13 cellular contexts compared by ENCODE assay signal in the genomic region with DNA sequence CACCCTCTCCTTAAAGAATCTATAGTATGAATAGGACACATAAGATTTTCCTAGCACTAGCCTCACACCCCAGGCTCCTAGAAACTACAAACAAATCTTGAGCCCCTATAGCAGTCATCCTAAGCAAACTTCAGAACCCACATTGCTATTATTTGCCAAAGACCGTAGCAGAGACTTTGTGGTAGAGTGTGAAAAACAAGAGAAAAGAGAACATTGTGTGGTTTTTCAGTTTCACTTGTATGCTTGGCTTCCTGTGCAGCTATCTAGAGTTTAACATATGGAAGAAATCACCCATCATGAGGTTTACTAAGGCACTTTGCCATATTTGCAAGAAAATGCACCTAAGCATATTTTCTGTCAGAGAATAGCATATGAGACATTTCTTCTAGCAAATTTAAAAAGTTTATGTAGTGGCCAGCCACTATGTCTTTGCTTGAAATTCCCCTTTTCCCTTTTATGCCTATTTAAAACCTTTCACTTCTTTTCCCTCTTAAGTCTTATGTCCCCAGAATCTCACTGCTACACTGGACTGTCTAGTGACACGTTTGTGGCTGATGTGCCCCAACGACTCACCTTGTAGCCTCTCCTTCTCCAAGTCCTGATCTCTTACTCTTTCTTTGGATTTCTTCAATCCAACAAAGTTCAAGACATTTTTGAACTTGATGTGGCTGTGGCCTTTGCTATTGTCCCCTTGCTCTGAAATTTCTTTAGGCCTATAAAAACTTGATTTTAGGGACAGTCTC. TPM values are rescaled to one million over a fixed set of nuclear protein-coding genes. Genes with fewer than 3 reads are reported as not detected.
DNase-seq lines count a peak whose midpoint lies in the region; ATAC-seq and TF ChIP-seq lines count a peak whose summit lies in the region.
"Had no signal": no experiment of that assay in that cellular context is flagged by ENCODE, and none has a peak within 500 bp of the region (broad histone marks: within the 10 kb centered on the region; RNA-seq: fewer than 3 reads in every experiment).

No MANE protein-coding gene starts in this region.

- no peaks in the 10 kb centered on the region for H3K4me1 ChIP-seq in suprapubic skin
- H3K4me1 ChIP-seq: A549 had no signal

- no peak overlapping the region for H3K4me3 Mint-ChIP-seq in activated CD4-positive, alpha-beta T cell treated with anti-CD3 and anti-CD28 coated beads, Interleukin-2, amount 10 ng/mL, durations not matched to agents 7 days and 5 days
- H3K4me3 Mint-ChIP-seq in stimulated activated naive B cell treated with anti-CD40 and anti-IgM and Interleukin-4, amounts not matched to agents 10 μg/mL and 1 μg/mL and 100 μg/mL, for 72 hours = no peak overlapping the region
- H3K4me3 Mint-ChIP-seq: activated naive CD8-positive, alpha-beta T cell; T-helper 1 cell treated with Interleukin-12 subunit alpha and Interleukin-12 subunit beta and Interleukin-4 antibody, amounts not matched to agents 30 μg/mL and 1 μg/mL, for 36 hours had no signal

- peaks cover 35% of the 10 kb centered on the region for H3K9me3 Mint-ChIP-seq in activated CD4-positive, alpha-beta T cell treated with anti-CD3 and anti-CD28 coated beads, Interleukin-2, amount 10 ng/mL, durations not matched to agents 7 days and 5 days
- H3K9me3 Mint-ChIP-seq in stimulated activated naive B cell treated with anti-CD40 and anti-IgM and Interleukin-4, amounts not matched to agents 10 μg/mL and 1 μg/mL and 100 μg/mL, for 72 hours = peaks cover 9 to 16% of the 10 kb centered on the region in 2 donors

- peak overlapping the region; percentile 42 for H3K27ac Mint-ChIP-seq in activated CD4-positive, alpha-beta T cell treated with anti-CD3 and anti-CD28 coated beads, Interleukin-2, amount 10 ng/mL, durations not matched to agents 7 days and 5 days
- H3K27ac Mint-ChIP-seq in stimulated activated naive B cell treated with anti-CD40 and anti-IgM and Interleukin-4, amounts not matched to agents 10 μg/mL and 1 μg/mL and 100 μg/mL, for 72 hours = no peak overlapping the region
- H3K27ac Mint-ChIP-seq: activated naive CD8-positive, alpha-beta T cell; T-helper 1 cell treated with Interleukin-12 subunit alpha and Interleukin-12 subunit beta and Interleukin-4 antibody, amounts not matched to agents 30 μg/mL and 1 μg/mL, for 36 hours had no signal

- no peak overlapping the region for H3K4me3 ChIP-seq in suprapubic skin
- H3K4me3 ChIP-seq: A549 had no signal

- no peak for TF ChIP-seq CTCF in suprapubic skin (IDR thresholded peaks at IDR 0.05)

- CTCF ChIA-PET in activated CD4-positive, alpha-beta T cell treated with anti-CD3 and anti-CD28 coated beads, Interleukin-2, amount 10 ng/mL, durations not matched to agents 7 days and 5 days (lab: Charles Lee) = interaction anchor here (0.6 kb wide), 1 partner anchor 342 kb away, joined by 3 read pairs; no protein-coding TSS in a partner anchor

- DNase-seq in activated CD4-positive, alpha-beta T cell treated with anti-CD3 and anti-CD28 coated beads, Interleukin-2, amount 10 ng/mL, durations not matched to agents 7 days and 5 days = no peak
- DNase-seq in activated CD4-positive, alpha-beta T cell treated with anti-CD3 and anti-CD28 coated beads, Interleukin-2, amount 50 U/mL, for 4 hours = no peak
- DNase-seq in stimulated activated naive B cell treated with anti-CD40 and anti-IgM and Interleukin-4, amounts not matched to agents 10 μg/mL and 1 μg/mL and 100 μg/mL, for 72 hours = no peak
- DNase-seq in suprapubic skin (ENCODE audit: low spot score in 2 of 2) (no peak), NCI-H2196 treated with DMSO at 0.1 percent for 48 hours (lab: John Stamatoyannopoulos, UW; ENCODE audit: unreplicated experiment) (no peak)
- DNase-seq in stimulated activated naive CD4-positive, alpha-beta T cell treated with Interleukin-2 at 50 U/mL for 16 hours (lab: John Stamatoyannopoulos, UW) = no peak
- DNase-seq: left ventricle myocardium superior had no signal

- ATAC-seq in GM21825 (IDR thresholded peaks at IDR 0.05; ENCODE audit: unreplicated experiment) = peak; percentile 85
- ATAC-seq in HG03457 (IDR thresholded peaks at IDR 0.05; ENCODE audit: unreplicated experiment) = peak; percentile 86
- peak; percentile 19 to 53 for ATAC-seq in stimulated activated naive B cell treated with anti-CD40 and anti-IgM and Interleukin-4, amounts not matched to agents 10 μg/mL and 1 μg/mL and 100 μg/mL, for 72 hours (replicated peaks)
- ATAC-seq: A549, left ventricle myocardium superior had no signal

- peaks cover 20% of the 10 kb centered on the region for H3K36me3 Mint-ChIP-seq in activated CD4-positive, alpha-beta T cell treated with anti-CD3 and anti-CD28 coated beads, Interleukin-2, amount 10 ng/mL, durations not matched to agents 7 days and 5 days (ENCODE audit: low read depth)
- peaks cover 5% of the 10 kb centered on the region in 2 donors for H3K36me3 Mint-ChIP-seq in stimulated activated naive B cell treated with anti-CD40 and anti-IgM and Interleukin-4, amounts not matched to agents 10 μg/mL and 1 μg/mL and 100 μg/mL, for 72 hours

- no peaks in the 10 kb centered on the region for H3K36me3 ChIP-seq in suprapubic skin

- H3K27me3 Mint-ChIP-seq in activated CD4-positive, alpha-beta T cell treated with anti-CD3 and anti-CD28 coated beads, Interleukin-2, amount 10 ng/mL, durations not matched to agents 7 days and 5 days = peaks cover 17% of the 10 kb centered on the region
- peaks cover 5 to 15% of the 10 kb centered on the region in 2 donors for H3K27me3 Mint-ChIP-seq in stimulated activated naive B cell treated with anti-CD40 and anti-IgM and Interleukin-4, amounts not matched to agents 10 μg/mL and 1 μg/mL and 100 μg/mL, for 72 hours

- H3K4me1 Mint-ChIP-seq in activated CD4-positive, alpha-beta T cell treated with anti-CD3 and anti-CD28 coated beads, Interleukin-2, amount 10 ng/mL, durations not matched to agents 7 days and 5 days = peaks cover 29% of the 10 kb centered on the region
- peaks cover 0 to 2% of the 10 kb centered on the region in 2 donors for H3K4me1 Mint-ChIP-seq in stimulated activated naive B cell treated with anti-CD40 and anti-IgM and Interleukin-4, amounts not matched to agents 10 μg/mL and 1 μg/mL and 100 μg/mL, for 72 hours

- H3K27ac ChIP-seq in suprapubic skin = no peak overlapping the region
- H3K27ac ChIP-seq: A549, epithelial cell of prostate had no signal

- WGBS in suprapubic skin = 62% methylated on average over 3 of the region's 3 CpGs

- POLR2A ChIA-PET in activated CD4-positive, alpha-beta T cell treated with anti-CD3 and anti-CD28 coated beads, Interleukin-2, amount 10 ng/mL, durations not matched to agents 7 days and 5 days (lab: Charles Lee) = no interaction called here

- no peak for TF ChIP-seq EP300 in suprapubic skin (IDR thresholded peaks at IDR 0.05)

- peaks cover 5% of the 10 kb centered on the region for H3K27me3 ChIP-seq in suprapubic skin

- H3K9me3 ChIP-seq in suprapubic skin = peaks cover 8% of the 10 kb centered on the region

- no peak for TF ChIP-seq POLR2A in suprapubic skin (IDR thresholded peaks at IDR 0.05)

RNA-seq across cellular contexts. Expression of a gene that starts 25.6 kb away (rescaled TPM):
- total RNA-seq in activated CD4-positive, alpha-beta T cell treated with anti-CD3 and anti-CD28 coated beads, Interleukin-2, amount 10 ng/mL, durations not matched to agents 7 days and 5 days = not detected
- total RNA-seq in suprapubic skin = not detected

RNA-seq across cellular contexts. Expression of a gene that starts 44.8 kb away (rescaled TPM):
- total RNA-seq in activated CD4-positive, alpha-beta T cell treated with anti-CD3 and anti-CD28 coated beads, Interleukin-2, amount 10 ng/mL, durations not matched to agents 7 days and 5 days = 10 to 100 TPM; 22.5 to 23.8 TPM
- 10 to 100 TPM; 18.4 to 43.0 (median 20.3) TPM for total RNA-seq in suprapubic skin

Comparison
In these comparisons a context has a peak if more than half of its experiments do, and no peak if none do; other contexts are left out.
1. ATAC-seq: peak in every context shown above with its lines; median percentile 86 in HG03457; 85 in GM21825; 36 in stimulated activated naive B cell treated with anti-CD40 and anti-IgM and Interleukin-4, amounts not matched to agents 10 μg/mL and 1 μg/mL and 100 μg/mL, for 72 hours.